ENCODE assay signal across 8 cellular contexts in the genomic region with DNA sequence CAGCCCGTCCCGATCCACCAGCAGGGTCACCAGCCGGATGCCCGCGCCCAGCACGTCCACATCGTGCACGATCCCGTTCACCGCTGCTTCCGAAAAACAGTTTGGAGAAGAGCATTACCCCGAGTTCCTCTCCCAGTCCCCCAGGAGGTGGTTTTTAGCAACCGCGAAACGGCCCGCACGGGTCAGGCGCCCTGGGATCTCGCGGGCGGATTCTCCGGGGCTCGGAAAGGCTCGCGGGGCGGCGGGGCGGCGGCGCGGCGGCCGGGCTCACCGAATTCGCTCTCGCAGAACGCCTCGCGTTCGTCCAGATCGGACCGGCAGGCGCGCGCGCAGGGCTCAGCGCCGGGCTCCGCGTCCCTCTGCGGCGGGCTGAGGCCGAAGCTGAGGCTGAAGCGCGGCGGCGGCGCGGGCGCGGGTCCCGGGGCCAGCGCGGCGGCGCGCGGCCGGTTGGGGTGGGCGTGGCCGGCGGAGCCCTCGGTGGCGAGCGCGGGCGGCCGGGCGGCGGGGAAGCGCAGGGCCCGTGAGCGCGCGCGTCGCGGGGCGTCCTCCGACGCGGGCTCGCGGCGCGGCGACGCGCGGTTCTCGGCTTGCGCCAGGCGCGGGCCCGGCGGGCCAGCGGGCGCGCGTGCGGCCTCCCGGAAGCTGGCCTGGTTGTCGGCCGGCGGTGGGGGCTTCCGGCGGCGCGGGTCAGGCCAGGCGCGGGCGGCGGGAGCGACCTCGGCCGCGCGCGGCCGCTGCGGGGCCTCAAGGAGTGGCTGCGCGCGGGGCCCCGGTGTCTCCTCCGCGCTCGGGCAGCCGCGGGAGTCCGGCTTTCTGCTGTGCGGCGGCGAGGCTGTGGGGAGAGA. TPM values are rescaled to one million over a fixed set of nuclear protein-coding genes. Genes with fewer than 3 reads are reported as not detected.
DNase-seq lines count a peak whose midpoint lies in the region; ATAC-seq and TF ChIP-seq lines count a peak whose summit lies in the region.

No MANE protein-coding gene starts in this region.

- H2AFZ ChIP-seq in neural progenitor cell (replicated peaks) = peak overlapping the region; percentile 92

- H3K4me2 ChIP-seq in DOHH2 (ENCODE audit: low read length) (peak overlapping the region; percentile 99), neural progenitor cell (peak overlapping the region; percentile 88)

- H3K9me2 ChIP-seq in DOHH2 (replicated peaks; ENCODE audit: control insufficient read depth, low read length) = no peaks in the 10 kb centered on the region

- H3K4me3 Mint-ChIP-seq in IgD-negative memory B cell (peak overlapping the region; percentile 88 to 99 (median 94)), neural progenitor cell (peak overlapping the region; percentile 98)

- H3K9me3 Mint-ChIP-seq in IgD-negative memory B cell (no peaks in the 10 kb centered on the region), neural progenitor cell (no peaks in the 10 kb centered on the region)

- H3K27me3 ChIP-seq in DOHH2 (ENCODE audit: control insufficient read depth, low read length) (peaks cover 24% of the 10 kb centered on the region), neural progenitor cell (peaks cover 36% of the 10 kb centered on the region), subcutaneous abdominal adipose tissue (ENCODE audit: control insufficient read depth in 5 of 5, insufficient read depth in 4 of 5, low read length in 5 of 5) (no peaks in the 10 kb centered on the region)

- H3F3A ChIP-seq in DOHH2 (ENCODE audit: control insufficient read depth, insufficient read depth) (peaks cover 24% of the 10 kb centered on the region), neural progenitor cell (ENCODE audit: low read depth) (peaks cover 54% of the 10 kb centered on the region)

- CTCF ChIA-PET in RWPE1 (lab: Yijun Ruan, JAX) = interaction anchor here (0.6 kb wide), 1 partner anchor 207 kb away, joined by 3 read pairs; no protein-coding TSS in a partner anchor

- DNase-seq in RWPE1 (ENCODE audit: low spot score) (peak; percentile 68), activated gamma-delta T cell (lab: John Stamatoyannopoulos, UW) (peak; percentile 54), foreskin fibroblast (peak; percentile 91 to 96), neural progenitor cell (ENCODE audit: low spot score) (peak; percentile 97)

- TF ChIP-seq CTCF in DOHH2 (IDR thresholded peaks at IDR 0.05; ENCODE audit: low read depth, low read length, poor library complexity, severe bottlenecking) (no peak), RWPE1 (conservative IDR thresholded peaks at IDR 0.05; ENCODE audit: low read depth) (no peak), foreskin fibroblast (IDR thresholded peaks at IDR 0.05; ENCODE audit: low read depth, low read length) (no peak), neural progenitor cell (IDR thresholded peaks at IDR 0.05) (peak; percentile 5)

- H3K27ac ChIP-seq in DOHH2 (ENCODE audit: low read depth, low read length) = peak overlapping the region; percentile 67
- H3K27ac ChIP-seq in RWPE1 = peak overlapping the region; percentile 99
- H3K27ac ChIP-seq in neural progenitor cell = peak overlapping the region; percentile 73
- peak overlapping the region; percentile 94 for H3K27ac ChIP-seq in subcutaneous abdominal adipose tissue (ENCODE audit: low read depth, low read length)

- H3K79me2 ChIP-seq in DOHH2 (ENCODE audit: control insufficient read depth, low read length) (no peaks in the 10 kb centered on the region; the same call in 1 of the 2 replicates), neural progenitor cell (ENCODE audit: low read depth) (no peaks in the 10 kb centered on the region)

- H3K36me3 Mint-ChIP-seq in IgD-negative memory B cell (peaks cover 3% of the 10 kb centered on the region), neural progenitor cell (peaks cover 2% of the 10 kb centered on the region)

- H3K27me3 Mint-ChIP-seq in IgD-negative memory B cell (peaks cover 19% of the 10 kb centered on the region), neural progenitor cell (ENCODE audit: insufficient read depth, low read depth) (peaks cover 2% of the 10 kb centered on the region)

- H3K4me1 Mint-ChIP-seq in IgD-negative memory B cell (peaks cover 15 to 28% (median 25%) of the 10 kb centered on the region in 3 donors), neural progenitor cell (peaks cover 28% of the 10 kb centered on the region)

- POLR2A ChIA-PET in RWPE1 (lab: Yijun Ruan, JAX; ENCODE audit: low non-redundant PET) = interaction anchor here (0.6 kb wide), 2 partner anchors 9 to 11 kb away, joined by 3 to 10 read pairs; no protein-coding TSS in a partner anchor

- peaks cover 36% of the 10 kb centered on the region for H3K4me1 ChIP-seq in DOHH2 (ENCODE audit: control insufficient read depth, low read length)
- H3K4me1 ChIP-seq in neural progenitor cell = peaks cover 17% of the 10 kb centered on the region
- H3K4me1 ChIP-seq in subcutaneous abdominal adipose tissue (ENCODE audit: control insufficient read depth in 5 of 5, insufficient read depth in 5 of 5, low read length in 5 of 5) = peaks cover 4 to 40% (median 30%) of the 10 kb centered on the region in 5 donors

- no peaks in the 10 kb centered on the region for H4K20me1 ChIP-seq in DOHH2 (ENCODE audit: control insufficient read depth, insufficient read depth, low read depth, low read length)
- no peaks in the 10 kb centered on the region for H4K20me1 ChIP-seq in neural progenitor cell (ENCODE audit: low read depth)

- H3K9ac ChIP-seq in neural progenitor cell = peak overlapping the region; percentile 73
- H3K9ac ChIP-seq in subcutaneous abdominal adipose tissue (ENCODE audit: low read length in 5 of 5) = peak overlapping the region; percentile 68 to 84 (median 84)

- peaks cover 3% of the 10 kb centered on the region; the same call in 1 of the 2 replicates for H3K36me3 ChIP-seq in DOHH2 (ENCODE audit: control insufficient read depth, low read length)
- no peaks in the 10 kb centered on the region for H3K36me3 ChIP-seq in neural progenitor cell
- no peaks in the 10 kb centered on the region for H3K36me3 ChIP-seq in subcutaneous abdominal adipose tissue (ENCODE audit: control insufficient read depth in 5 of 5, insufficient read depth in 5 of 5, low read length in 5 of 5)

- H3K9me3 ChIP-seq in DOHH2 (ENCODE audit: control insufficient read depth, insufficient read depth, low read length) = no peaks in the 10 kb centered on the region
- H3K9me3 ChIP-seq in neural progenitor cell (ENCODE audit: low read depth) = no peaks in the 10 kb centered on the region
- H3K9me3 ChIP-seq in subcutaneous abdominal adipose tissue (ENCODE audit: control insufficient read depth in 5 of 5, low read length in 5 of 5) = no peaks in the 10 kb centered on the region

- peak overlapping the region; percentile 43 to 97 (median 84) for H3K27ac Mint-ChIP-seq in IgD-negative memory B cell
- H3K27ac Mint-ChIP-seq in neural progenitor cell = peak overlapping the region; percentile 90

- H3K4me3 ChIP-seq in DOHH2 (ENCODE audit: low read length) (peak overlapping the region; percentile 95), foreskin fibroblast (ENCODE audit: low read depth in 1 of 2, low read length in 2 of 2) (peak overlapping the region; percentile 80 to 82), neural progenitor cell (peak overlapping the region; percentile 81), subcutaneous abdominal adipose tissue (ENCODE audit: low read depth in 1 of 5, low read length in 5 of 5) (peak overlapping the region; percentile 83 to 91 (median 87))

- ATAC-seq in GM21529 (IDR thresholded peaks at IDR 0.05; ENCODE audit: unreplicated experiment) = peak; percentile 75

RNA-seq across cellular contexts. Expression of a gene that starts 2.9 kb away (rescaled TPM):
- 1.6 TPM for polyA plus RNA-seq in IgD-negative memory B cell
- 34.3 and 43.9 TPM in 2 replicates for total RNA-seq in neural progenitor cell (ENCODE audit: low replicate concordance)

RNA-seq across cellular contexts. Expression of a gene that starts 42.2 kb away (rescaled TPM):
- polyA plus RNA-seq in IgD-negative memory B cell = 32.3 TPM
- 480 and 549 TPM in 2 replicates for total RNA-seq in neural progenitor cell (ENCODE audit: low replicate concordance)

Comparison
In these comparisons a context has a peak if more than half of its experiments do, and no peak if none do; other contexts are left out.
1. Peak in every context shown above with its lines: DNase-seq, ATAC-seq, H3K4me3 ChIP-seq and H3K27ac ChIP-seq.